In genomic region chr10:43396928-43397624, GRCh38 we compare ENCODE assay signal across 1 cellular context.
TF ChIP-seq lines count a peak whose summit lies in the region.

No MANE protein-coding gene starts in this region.

TF ChIP-seq in HEK293, 187 proteins besides CTCF, POLR2A, EP300 and RAD21 (continued from another document and continues in another):
- TF ChIP-seq PBX3 (CRISPR knock-in tag; IDR thresholded peaks at IDR 0.05) (peak; percentile 81), ZXDB (tag by site-specific recombination; IDR thresholded peaks at IDR 0.05) (peak; percentile 97), ZNF362 (tag by site-specific recombination; IDR thresholded peaks at IDR 0.05) (peak; percentile 93; the same call in 1 of the 2 replicates), ZNF121 (tag by site-specific recombination; IDR thresholded peaks at IDR 0.05) (peak; percentile 51; the same call in 1 of the 2 replicates), ZNF488 (tag by site-specific recombination; IDR thresholded peaks at IDR 0.05) (no peak), ZNF311 (tag by site-specific recombination; IDR thresholded peaks at IDR 0.05; ENCODE audit: borderline replicate concordance) (no peak), ZNF510 (tag by site-specific recombination; IDR thresholded peaks at IDR 0.05; ENCODE audit: insufficient replicate concordance) (no peak), ZNF266 (tag by site-specific recombination; IDR thresholded peaks at IDR 0.05; ENCODE audit: low read depth) (no peak), KLF7 (tag by site-specific recombination; IDR thresholded peaks at IDR 0.05; ENCODE audit: borderline replicate concordance) (peak; percentile 64; the same call in 1 of the 2 replicates), ZNF791 (tag by site-specific recombination; IDR thresholded peaks at IDR 0.05) (no peak), ZFP41 (tag by site-specific recombination; IDR thresholded peaks at IDR 0.05; ENCODE audit: borderline replicate concordance) (no peak), ZNF624 (tag by site-specific recombination; IDR thresholded peaks at IDR 0.05) (no peak), ZNF473 (tag by site-specific recombination; IDR thresholded peaks at IDR 0.05) (no peak), ZNF610 (tag by site-specific recombination; IDR thresholded peaks at IDR 0.05; ENCODE audit: borderline replicate concordance) (peak; percentile 46; the same call in 1 of the 2 replicates), ZNF837 (tag by site-specific recombination; IDR thresholded peaks at IDR 0.05) (no peak), ZNF214 (tag by site-specific recombination; IDR thresholded peaks at IDR 0.05; ENCODE audit: borderline replicate concordance) (no peak), ZNF23 (tag by site-specific recombination; IDR thresholded peaks at IDR 0.05; ENCODE audit: borderline replicate concordance) (no peak), ZFP37 (tag by site-specific recombination; IDR thresholded peaks at IDR 0.05) (peak; percentile 72; the same call in 1 of the 2 replicates), ZNF521 (tag by site-specific recombination; IDR thresholded peaks at IDR 0.05) (no peak), ZNF513 (tag by site-specific recombination; IDR thresholded peaks at IDR 0.05) (no peak), ZNF26 (tag by site-specific recombination; IDR thresholded peaks at IDR 0.05) (no peak), ZNF529 (tag by site-specific recombination; IDR thresholded peaks at IDR 0.05; ENCODE audit: insufficient replicate concordance) (no peak), HOXA7 (CRISPR knock-in tag; IDR thresholded peaks at IDR 0.05; ENCODE audit: borderline replicate concordance) (no peak), ZBTB11 (tag by site-specific recombination; conservative IDR thresholded peaks at IDR 0.05; ENCODE audit: low read depth) (peak; percentile 93), ZNF548 (tag by site-specific recombination; IDR thresholded peaks at IDR 0.05) (peak; percentile 92), ZNF148 (tag by site-specific recombination; IDR thresholded peaks at IDR 0.05; ENCODE audit: borderline replicate concordance) (no peak), ZNF366 (tag by site-specific recombination; conservative IDR thresholded peaks at IDR 0.05) (peak; percentile 93), ZNF416 (tag by site-specific recombination; IDR thresholded peaks at IDR 0.05) (no peak), ZBTB8A (tag by site-specific recombination; IDR thresholded peaks at IDR 0.05) (peak; percentile 95), ZNF19 (tag by site-specific recombination; IDR thresholded peaks at IDR 0.05; ENCODE audit: low read depth) (no peak), ZNF24 (tag by site-specific recombination; IDR thresholded peaks at IDR 0.05) (peak; percentile 70; the same call in 1 of the 2 replicates), ZFP69B (tag by site-specific recombination; IDR thresholded peaks at IDR 0.05) (peak; percentile 98), ZNF16 (tag by site-specific recombination; IDR thresholded peaks at IDR 0.05; ENCODE audit: low read depth) (no peak), SALL2 (tag by site-specific recombination; IDR thresholded peaks at IDR 0.05; ENCODE audit: borderline replicate concordance) (no peak), MZF1 (tag by site-specific recombination; IDR thresholded peaks at IDR 0.05; ENCODE audit: borderline replicate concordance) (no peak), ZSCAN18 (tag by site-specific recombination; IDR thresholded peaks at IDR 0.05) (no peak), ZBTB49 (tag by site-specific recombination; IDR thresholded peaks at IDR 0.05; ENCODE audit: low read depth) (no peak), ZNF433 (tag by site-specific recombination; IDR thresholded peaks at IDR 0.05; ENCODE audit: low read depth) (no peak), ZNF350 (tag by site-specific recombination; IDR thresholded peaks at IDR 0.05) (no peak), TRIM28 (IDR thresholded peaks at IDR 0.05; ENCODE audit: borderline replicate concordance, low read length) (no peak), ZBTB17 (tag by site-specific recombination; IDR thresholded peaks at IDR 0.05) (peak; percentile 78), ZNF639 (tag by site-specific recombination; IDR thresholded peaks at IDR 0.05) (no peak; the same call in 1 of the 2 replicates), GLI2 (tag by site-specific recombination; IDR thresholded peaks at IDR 0.05; ENCODE audit: borderline replicate concordance, low read depth) (no peak), ZNF621 (tag by site-specific recombination; IDR thresholded peaks at IDR 0.05) (no peak), ZNF404 (tag by site-specific recombination; IDR thresholded peaks at IDR 0.05) (no peak), ZNF324 (tag by site-specific recombination; IDR thresholded peaks at IDR 0.05) (peak; percentile 63; the same call in 1 of the 2 replicates)
